Comparison of ENCODE assay signal across 33 cellular contexts in genomic region chr1:42732126-42732680, GRCh38. TPM values are rescaled to one million over a fixed set of nuclear protein-coding genes. Genes with fewer than 3 reads are reported as not detected.
A peak's percentile ranks its signal among the peaks of the same experiment; 100 is the strongest.
DNase-seq lines count a peak whose midpoint lies in the region; ATAC-seq and TF ChIP-seq lines count a peak whose summit lies in the region.
"Had no signal": no experiment of that assay in that cellular context is flagged by ENCODE, and none has a peak within 500 bp of the region (broad histone marks: within the 10 kb centered on the region; RNA-seq: fewer than 3 reads in every experiment).

No MANE protein-coding gene starts in this region.

- peak; percentile 5 for DNase-seq in AG08396 (ENCODE audit: low spot score)
- DNase-seq in D341Med (ENCODE audit: low spot score): peak; percentile 4
- peak; percentile 82 for DNase-seq in esophagus muscularis mucosa (ENCODE audit: extremely low spot score)
- DNase-seq in activated T-cell treated with anti-CD3 and anti-CD28 coated beads, Interleukin-2, amount 50 U/mL, for 4 hours: no peak
- DNase-seq: activated CD4-positive, alpha-beta T cell treated with anti-CD3 and anti-CD28 coated beads for 48 hours; activated naive CD4-positive, alpha-beta T cell treated with anti-CD3 and anti-CD28 coated beads, Interleukin-2, amount 50 U/mL, for 16 hours; amniotic stem cell; C1 segment of cervical spinal cord; Caco-2; DND-41; effector CD8-positive, alpha-beta T cell; foreskin melanocyte; GM23248; KG1; left colon; MM.1S; naive thymus-derived CD4-positive, alpha-beta T cell; NCI-H2029 treated with DMSO at 0.1 percent for 48 hours; NCI-H2227 treated with DMSO at 0.1 percent for 48 hours; NCI-H748 treated with DMSO at 0.1 percent for 48 hours; retina; stimulated activated CD4-positive, alpha-beta T cell treated with anti-CD3 and anti-CD28 coated beads, Interleukin-1b, Interleukin-23, amount 100 ng/mL, for 48 hours; T-helper 17 cell; transverse colon had no signal

- TF ChIP-seq EP300 in esophagus muscularis mucosa (IDR thresholded peaks at IDR 0.05): no peak

- peak overlapping the region in 2 of 3 experiments; percentile 4 to 51 for H3K27ac Mint-ChIP-seq in nephron
- H3K27ac Mint-ChIP-seq: activated T-helper 1 cell treated with anti-CD3 and anti-CD28 coated beads, Interleukin-12 subunit alpha, Interleukin-12 subunit beta, Interleukin-2, Interleukin-4 antibody, amounts not matched to agents 30 ng/mL and 10 ng/mL and 1 ng/mL, durations not matched to agents 14 hours and 24 hours and 36 hours; naive thymus-derived CD4-positive, alpha-beta T cell; T-helper 17 cell had no signal

- H3K36me3 Mint-ChIP-seq in nephron (ENCODE audit: low read depth): no peaks in the 10 kb centered on the region
- no peaks in the 10 kb centered on the region for H3K36me3 Mint-ChIP-seq in activated T-cell treated with anti-CD3 and anti-CD28 coated beads, Interleukin-2, amount 50 U/mL, for 4 hours (ENCODE audit: insufficient read depth)
- H3K36me3 Mint-ChIP-seq: naive thymus-derived CD4-positive, alpha-beta T cell had no signal

- WGBS in esophagus muscularis mucosa: 79% methylated on average over 10 of the region's 10 CpGs

- TF ChIP-seq POLR2A in esophagus muscularis mucosa (IDR thresholded peaks at IDR 0.05; ENCODE audit: low read depth): no peak

- no peak for TF ChIP-seq CTCF in esophagus muscularis mucosa (IDR thresholded peaks at IDR 0.05)
- TF ChIP-seq CTCF in nephron (IDR thresholded peaks at IDR 0.05; ENCODE audit: unreplicated experiment in 3 of 3): no peak

- H3K36me3 ChIP-seq in esophagus muscularis mucosa: no peaks in the 10 kb centered on the region
- H3K36me3 ChIP-seq: colonic mucosa, transverse colon had no signal

- intact Hi-C loops in esophagus muscularis mucosa (cut with DNase I): no loop called here

- H3K9me3 Mint-ChIP-seq in nephron: no peaks in the 10 kb centered on the region
- no peaks in the 10 kb centered on the region for H3K9me3 Mint-ChIP-seq in activated T-cell treated with anti-CD3 and anti-CD28 coated beads, Interleukin-2, amount 50 U/mL, for 4 hours
- H3K9me3 Mint-ChIP-seq: activated T-helper 1 cell treated with anti-CD3 and anti-CD28 coated beads, Interleukin-12 subunit alpha, Interleukin-12 subunit beta, Interleukin-2, Interleukin-4 antibody, amounts not matched to agents 30 ng/mL and 10 ng/mL and 1 ng/mL, durations not matched to agents 14 hours and 24 hours and 36 hours; naive thymus-derived CD4-positive, alpha-beta T cell had no signal

- H3K9me3 ChIP-seq in esophagus muscularis mucosa: no peaks in the 10 kb centered on the region
- H3K9me3 ChIP-seq: Caco-2, colonic mucosa, transverse colon had no signal

- ATAC-seq in GM18868 (IDR thresholded peaks at IDR 0.05; ENCODE audit: unreplicated experiment) (no peak), HG03565 (IDR thresholded peaks at IDR 0.05; ENCODE audit: unreplicated experiment) (no peak)
- ATAC-seq in activated T-cell treated with anti-CD3 and anti-CD28 coated beads, Interleukin-2, amount 50 U/mL, for 4 hours: no peak
- ATAC-seq: naive thymus-derived CD4-positive, alpha-beta T cell; T-helper 17 cell had no signal

- no peak overlapping the region for H3K27ac ChIP-seq in esophagus muscularis mucosa (replicated peaks in 1 of 4)
- H3K27ac ChIP-seq: colonic mucosa, GM23248 had no signal

- H3K27me3 Mint-ChIP-seq in nephron (ENCODE audit: low read depth): peaks cover 3% of the 10 kb centered on the region
- no peaks in the 10 kb centered on the region for H3K27me3 Mint-ChIP-seq in activated T-cell treated with anti-CD3 and anti-CD28 coated beads, Interleukin-2, amount 50 U/mL, for 4 hours (ENCODE audit: low read depth)
- H3K27me3 Mint-ChIP-seq: naive thymus-derived CD4-positive, alpha-beta T cell; T-helper 17 cell had no signal

- no peaks in the 10 kb centered on the region for H3K4me1 Mint-ChIP-seq in nephron
- H3K4me1 Mint-ChIP-seq in activated T-cell treated with anti-CD3 and anti-CD28 coated beads, Interleukin-2, amount 50 U/mL, for 4 hours (ENCODE audit: low read depth): peaks cover 3% of the 10 kb centered on the region

- no peak overlapping the region for H3K4me3 ChIP-seq in esophagus muscularis mucosa
- H3K4me3 ChIP-seq: colonic mucosa, GM23248, smooth muscle cell, transverse colon had no signal

- H3K4me1 ChIP-seq in esophagus muscularis mucosa: no peaks in the 10 kb centered on the region
- H3K4me1 ChIP-seq: colonic mucosa had no signal

- peaks cover 0 to 11% (median 0%) of the 10 kb centered on the region in 4 donors for H3K27me3 ChIP-seq in esophagus muscularis mucosa
- H3K27me3 ChIP-seq: colonic mucosa, transverse colon had no signal

- no peak overlapping the region for H3K4me3 Mint-ChIP-seq in nephron
- no peak overlapping the region for H3K4me3 Mint-ChIP-seq in activated T-cell treated with anti-CD3 and anti-CD28 coated beads, Interleukin-2, amount 50 U/mL, for 4 hours
- H3K4me3 Mint-ChIP-seq: activated T-helper 1 cell treated with anti-CD3 and anti-CD28 coated beads, Interleukin-12 subunit alpha, Interleukin-12 subunit beta, Interleukin-2, Interleukin-4 antibody, amounts not matched to agents 30 ng/mL and 10 ng/mL and 1 ng/mL, durations not matched to agents 14 hours and 24 hours and 36 hours; naive thymus-derived CD4-positive, alpha-beta T cell; T-helper 17 cell had no signal

RNA-seq across cellular contexts. Expression of gene CLDN19, which starts 7.8 kb away (rescaled TPM):
- 1 to 10 TPM in 2 of 4 donors, under 1 TPM in 1, not detected in 1; 0.99 to 1.9 (median 1.1) TPM for total RNA-seq in esophagus muscularis mucosa
- total RNA-seq in activated T-cell treated with anti-CD3 and anti-CD28 coated beads, Interleukin-2, amount 50 U/mL, for 4 hours: not detected
- total RNA-seq: activated CD8-positive, alpha-beta memory T cell treated with anti-CD3 and anti-CD28 coated beads for 36 hours; activated T-helper 1 cell treated with anti-CD3 and anti-CD28 coated beads, Interleukin-12 subunit alpha, Interleukin-12 subunit beta, Interleukin-2, Interleukin-4 antibody, amounts not matched to agents 30 ng/mL and 10 ng/mL and 1 ng/mL, durations not matched to agents 14 hours and 24 hours and 36 hours; colonic mucosa; GM23248; left colon; naive thymus-derived CD4-positive, alpha-beta T cell; omental fat pad; T-helper 17 cell had no signal

RNA-seq across cellular contexts. Expression of gene P3H1, which starts 34.6 kb away (rescaled TPM):
- total RNA-seq in esophagus muscularis mucosa: 10 to 100 TPM; 19.5 to 33.5 (median 24.9) TPM
- 10 to 100 TPM; 40.4 to 44.7 (median 41.6) TPM for total RNA-seq in activated T-cell treated with anti-CD3 and anti-CD28 coated beads, Interleukin-2, amount 50 U/mL, for 4 hours

RNA-seq across cellular contexts. Expression of gene C1orf50, which starts 34.8 kb away (rescaled TPM):
- 1 to 10 TPM; 3.0 to 5.0 (median 3.6) TPM for total RNA-seq in esophagus muscularis mucosa
- 1 to 10 TPM; 4.5 to 7.9 (median 5.0) TPM for total RNA-seq in activated T-cell treated with anti-CD3 and anti-CD28 coated beads, Interleukin-2, amount 50 U/mL, for 4 hours

RNA-seq across cellular contexts. Expression of gene YBX1, which starts 50.0 kb away (rescaled TPM):
- total RNA-seq in esophagus muscularis mucosa: 100 to 1,000 TPM; 778 to 889 (median 812) TPM
- total RNA-seq in activated T-cell treated with anti-CD3 and anti-CD28 coated beads, Interleukin-2, amount 50 U/mL, for 4 hours: 1,000 to 10,000 TPM; 1,281 to 1,520 (median 1,366) TPM

RNA-seq across cellular contexts. Expression of gene TMEM269, which starts 52.6 kb away (rescaled TPM):
- under 1 TPM in 1 of 4 donors, not detected in 3; 0.06 TPM for total RNA-seq in esophagus muscularis mucosa
- total RNA-seq in activated T-cell treated with anti-CD3 and anti-CD28 coated beads, Interleukin-2, amount 50 U/mL, for 4 hours: under 1 TPM in 2 of 3 donors, not detected in 1; 0.10 to 0.24 TPM
- total RNA-seq: epithelial cell of proximal tubule, GM23248 had no signal
